In the genomic region with DNA sequence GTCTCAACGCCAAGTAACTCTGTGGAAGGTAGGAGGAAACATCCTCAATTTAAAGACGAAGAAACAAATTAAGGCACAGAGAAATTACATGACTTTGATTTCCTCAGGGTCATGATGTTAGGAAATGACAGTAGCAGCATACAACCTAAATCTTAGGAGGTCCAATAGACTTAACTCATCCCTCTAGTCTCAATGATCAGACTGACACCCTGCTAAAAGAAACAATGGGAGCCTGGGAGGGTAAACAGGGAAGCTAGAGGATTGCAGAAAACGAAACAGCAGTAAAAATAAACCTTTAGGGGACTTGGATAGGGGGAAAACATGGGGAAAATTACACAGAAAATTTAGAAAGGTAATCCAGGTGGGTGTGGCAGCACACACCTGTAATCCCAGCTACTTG, we compare ENCODE assay signal across 31 cellular contexts. TPM values are rescaled to one million over a fixed set of nuclear protein-coding genes. Genes with fewer than 3 reads are reported as not detected.
DNase-seq lines count a peak whose midpoint lies in the region; ATAC-seq and TF ChIP-seq lines count a peak whose summit lies in the region.
"Had no signal": no experiment of that assay in that cellular context is flagged by ENCODE, and none has a peak within 500 bp of the region (broad histone marks: within the 10 kb centered on the region; RNA-seq: fewer than 3 reads in every experiment).

No MANE protein-coding gene starts in this region.

- H4K5ac ChIP-seq in mesendoderm (ENCODE audit: low read length), result no peak overlapping the region

- no peak overlapping the region for H3K23ac ChIP-seq in mesendoderm (ENCODE audit: low read length)

- H3K56ac ChIP-seq in mesendoderm (ENCODE audit: low read length), result no peak overlapping the region

- H3K4me2 ChIP-seq in mesendoderm (ENCODE audit: low read length), result no peak overlapping the region
- H3K4me2 ChIP-seq: PC-9 had no signal

- no peak overlapping the region for H2BK5ac ChIP-seq in mesendoderm (ENCODE audit: low read length)

- DNase-seq in right cardiac atrium, result no peak
- DNase-seq in left cardiac atrium, result no peak
- peak; percentile 35 for DNase-seq in mesendoderm
- no peak for DNase-seq in SKM-1 treated with dmso at 0.1 percent for 144 hours (lab: John Stamatoyannopoulos, UW; ENCODE audit: unreplicated experiment)
- no peak for DNase-seq in activated CD4-positive, alpha-beta T cell treated with anti-CD3 and anti-CD28 coated beads, Interleukin-2, amount 50 U/mL, for 4 hours
- DNase-seq: activated CD4-positive, alpha-beta memory T cell treated with anti-CD3 and anti-CD28 coated beads, Interleukin-2, amount 10 ng/mL, durations not matched to agents 7 days and 5 days; activated CD4-positive, alpha-beta T cell treated with anti-CD3 and anti-CD28 coated beads for 1 hour; activated CD8-positive, alpha-beta memory T cell treated with anti-CD3 and anti-CD28 coated beads, Interleukin-2, amount 50 U/mL, for 48 hours; activated naive CD4-positive, alpha-beta T cell treated with Interleukin-2 at 50 U/mL for 16 hours; amniotic stem cell; colonic mucosa; DMS 273 treated with DMSO at 0.1 percent for 48 hours; effector CD8-positive, alpha-beta T cell; head of caudate nucleus; kidney glomerular epithelial cell; NCI-H1417 treated with DMSO at 0.1 percent for 48 hours; NCI-H2081; NCI-H226; NCI-H526 treated with DMSO at 0.1 percent for 48 hours; NK-92 treated with Interleukin-12 subunit alpha and Interleukin-12 subunit beta, amount 100 ng/mL, for 24 hours; PC-9; stimulated activated CD4-positive, alpha-beta T cell treated with anti-CD3 and anti-CD28 coated beads, Interleukin-12 subunit alpha, Interleukin-12 subunit beta, amount 100 ng/mL, for 4 hours; stimulated activated CD4-positive, alpha-beta T cell treated with anti-CD3 and anti-CD28 coated beads, Interleukin-2, amount 100 ng/mL, for 48 hours; transverse colon had no signal

- H3K79me2 ChIP-seq in mesendoderm (ENCODE audit: control insufficient read depth, insufficient read depth, low read length), result peaks cover 13% of the 10 kb centered on the region

- H3K4ac ChIP-seq in mesendoderm (ENCODE audit: low read depth, low read length), result no peak overlapping the region

- H3K9me3 ChIP-seq in right cardiac atrium (ENCODE audit: control insufficient read depth, low read length) (no peaks in the 10 kb centered on the region), subcutaneous abdominal adipose tissue (ENCODE audit: control insufficient read depth in 5 of 5, low read length in 5 of 5) (peaks cover 0 to 5% (median 2%) of the 10 kb centered on the region in 5 donors)
- H3K9me3 ChIP-seq: colonic mucosa, transverse colon had no signal

- H3K27ac ChIP-seq in right cardiac atrium (ENCODE audit: low read length), result peak overlapping the region; percentile 13
- H3K27ac ChIP-seq in mesendoderm (ENCODE audit: low read depth, low read length), result no peak overlapping the region
- H3K27ac ChIP-seq in subcutaneous abdominal adipose tissue (ENCODE audit: low read depth, low read length), result peak overlapping the region; percentile 20
- H3K27ac ChIP-seq: colonic mucosa, PC-9, transverse colon had no signal

- peaks cover 7 to 21% (median 17%) of the 10 kb centered on the region in 5 experiments for H3K9me3 Mint-ChIP-seq in brain

- H3K79me1 ChIP-seq in mesendoderm (ENCODE audit: low read length), result peaks cover 2% of the 10 kb centered on the region

- H3K36me3 Mint-ChIP-seq in brain, result peaks cover 32% of the 10 kb centered on the region

- H3K9ac ChIP-seq in mesendoderm (ENCODE audit: low read length) (no peak overlapping the region), subcutaneous abdominal adipose tissue (ENCODE audit: low read length in 5 of 5) (no peak overlapping the region)

- no peak overlapping the region for H4K8ac ChIP-seq in mesendoderm (ENCODE audit: low read depth, low read length)

- no peak overlapping the region for H2BK15ac ChIP-seq in mesendoderm (replicated peaks; ENCODE audit: low read depth)

- TF ChIP-seq CTCF in brain (conservative IDR thresholded peaks at IDR 0.05), result no peak

- H3K18ac ChIP-seq in mesendoderm (ENCODE audit: low read length), result no peak overlapping the region

- H3K36me3 ChIP-seq in mesendoderm (ENCODE audit: control insufficient read depth, insufficient read depth, low read length), result no peaks in the 10 kb centered on the region
- H3K36me3 ChIP-seq in subcutaneous abdominal adipose tissue (ENCODE audit: control insufficient read depth in 5 of 5, insufficient read depth in 5 of 5, low read length in 5 of 5), result peaks cover 15 to 21% (median 17%) of the 10 kb centered on the region in 5 donors
- H3K36me3 ChIP-seq: colonic mucosa had no signal

- no peak overlapping the region for H2BK120ac ChIP-seq in mesendoderm (ENCODE audit: low read depth, low read length)

- no peak overlapping the region for H2AK5ac ChIP-seq in mesendoderm (ENCODE audit: low read length)

- H3K4me3 ChIP-seq in right cardiac atrium (ENCODE audit: low read length) (no peak overlapping the region), mesendoderm (ENCODE audit: low read length) (no peak overlapping the region), subcutaneous abdominal adipose tissue (ENCODE audit: low read depth in 1 of 5, low read length in 5 of 5) (no peak overlapping the region)
- H3K4me3 ChIP-seq: colonic mucosa, lung, PC-9, transverse colon had no signal

- H3K4me1 ChIP-seq in right cardiac atrium (ENCODE audit: control insufficient read depth, insufficient read depth, low read length), result no peaks in the 10 kb centered on the region
- no peaks in the 10 kb centered on the region for H3K4me1 ChIP-seq in mesendoderm (ENCODE audit: control insufficient read depth, low read depth, low read length)
- peaks cover 0 to 24% (median 9%) of the 10 kb centered on the region in 5 donors for H3K4me1 ChIP-seq in subcutaneous abdominal adipose tissue (ENCODE audit: control insufficient read depth in 5 of 5, insufficient read depth in 5 of 5, low read length in 5 of 5)
- H3K4me1 ChIP-seq: colonic mucosa had no signal

- peak overlapping the region in 2 of 5 experiments; percentile 32 to 49 for H3K4me3 Mint-ChIP-seq in brain
- H3K4me3 Mint-ChIP-seq: activated CD4-positive, alpha-beta memory T cell treated with anti-CD3 and anti-CD28 coated beads, Interleukin-2, amount 10 ng/mL, durations not matched to agents 7 days and 5 days; activated T-helper 1 cell treated with anti-CD3 and anti-CD28 coated beads, Interleukin-12 subunit alpha, Interleukin-12 subunit beta, Interleukin-2, Interleukin-4 antibody, amounts not matched to agents 30 ng/mL and 10 ng/mL and 1 ng/mL, durations not matched to agents 14 hours and 24 hours and 36 hours had no signal

- H3K27me3 ChIP-seq in right cardiac atrium (ENCODE audit: control insufficient read depth, insufficient read depth), result no peaks in the 10 kb centered on the region
- H3K27me3 ChIP-seq in mesendoderm (ENCODE audit: insufficient read depth, low read length, poor library complexity), result no peaks in the 10 kb centered on the region
- H3K27me3 ChIP-seq in subcutaneous abdominal adipose tissue (ENCODE audit: control insufficient read depth in 5 of 5, insufficient read depth in 4 of 5, low read length in 5 of 5), result no peaks in the 10 kb centered on the region
- H3K27me3 ChIP-seq: colonic mucosa, transverse colon had no signal

- intact Hi-C loops in right cardiac atrium (cut with DNase I) (no loop called here), left cardiac atrium (cut with DNase I) (loop anchor here in 1 of 2 donors (10.0 kb wide), 1 partner anchor 56 kb away; a partner anchor contains a TSS)

- peaks cover 36% of the 10 kb centered on the region for H3K4me1 Mint-ChIP-seq in brain

- WGBS in right cardiac atrium, result 60% methylated on average over 3 of the region's 3 CpGs
- no CpG with 5 or more reads among the region's 3 CpGs for WGBS in mesendoderm (ENCODE audit: extremely low coverage, insufficient coverage, low lambda C conversion rate)

- no peaks in the 10 kb centered on the region for H3K27me3 Mint-ChIP-seq in brain
- H3K27me3 Mint-ChIP-seq: activated CD4-positive, alpha-beta memory T cell treated with anti-CD3 and anti-CD28 coated beads, Interleukin-2, amount 10 ng/mL, durations not matched to agents 7 days and 5 days had no signal

- no peak for ATAC-seq in right cardiac atrium
- ATAC-seq in left cardiac atrium, result no peak
- no peak for ATAC-seq in HG03469 (IDR thresholded peaks at IDR 0.05; ENCODE audit: unreplicated experiment)
- ATAC-seq: sciatic nerve, SK-N-SH treated with all-trans-retinoic acid at 6 μM for 48 hours had no signal

- H3K27ac Mint-ChIP-seq in brain, result peak overlapping the region in 3 of 5 experiments; percentile 8 to 46 (median 42)
- H3K27ac Mint-ChIP-seq: activated CD4-positive, alpha-beta memory T cell treated with anti-CD3 and anti-CD28 coated beads, Interleukin-2, amount 10 ng/mL, durations not matched to agents 7 days and 5 days; activated T-helper 1 cell treated with anti-CD3 and anti-CD28 coated beads, Interleukin-12 subunit alpha, Interleukin-12 subunit beta, Interleukin-2, Interleukin-4 antibody, amounts not matched to agents 30 ng/mL and 10 ng/mL and 1 ng/mL, durations not matched to agents 14 hours and 24 hours and 36 hours had no signal

RNA-seq across cellular contexts. Expression of a gene that starts 56.0 kb away (rescaled TPM):
- 10 to 100 TPM; 40.2 to 60.7 (median 40.9) TPM for total RNA-seq in right cardiac atrium
- 10.0 TPM for polyA plus RNA-seq in right cardiac atrium
- 10 to 100 TPM; 41.1 to 47.6 TPM for total RNA-seq in left cardiac atrium
- 2.8 TPM for polyA plus RNA-seq in brain (ENCODE audit: insufficient read depth, low read depth, low replicate concordance)
- polyA plus RNA-seq in mesendoderm (2013, experiment 1 of 2), result 25.6 TPM
- 25.3 TPM for polyA plus RNA-seq in mesendoderm (2013, experiment 2 of 2)
